21 cellular contexts compared by ENCODE assay signal in genomic region chr6:143329323-143329722, GRCh38.
"Had no signal": no experiment of that assay in that cellular context is flagged by ENCODE, and none has a peak within 500 bp of the region (broad histone marks: within the 10 kb centered on the region; RNA-seq: fewer than 3 reads in every experiment).

No MANE protein-coding gene starts in this region.

- H3K27ac ChIP-seq: brain microvascular endothelial cell, tibial artery had no signal

- H3K9me3 ChIP-seq: tibial artery had no signal

- H3K4me1 Mint-ChIP-seq: activated CD4-positive, alpha-beta T cell treated with anti-CD3 and anti-CD28 coated beads, Interleukin-2, amount 10 ng/mL, durations not matched to agents 7 days and 5 days; memory B cell had no signal

- DNase-seq: activated CD4-positive, alpha-beta T cell treated with anti-CD3 and anti-CD28 coated beads, Interleukin-2, amount 10 ng/mL, durations not matched to agents 7 days and 5 days; activated CD8-positive, alpha-beta memory T cell treated with anti-CD3 and anti-CD28 coated beads, Interleukin-2, amount 50 U/mL, for 4 hours; activated naive CD4-positive, alpha-beta T cell treated with anti-CD3 and anti-CD28 coated beads for 36 hours; activated T-cell treated with anti-CD3 and anti-CD28 coated beads, Interleukin-2, amount 50 U/mL, for 4 hours; anterior cingulate cortex; brain microvascular endothelial cell; cortex of kidney; effector CD8-positive, alpha-beta T cell; foreskin melanocyte; glutamatergic neuron; hypothalamus; kidney; stimulated activated CD4-positive, alpha-beta T cell treated with anti-CD3 and anti-CD28 coated beads, Interleukin-12 subunit alpha, Interleukin-12 subunit beta, amount 100 ng/mL, for 4 hours; stimulated activated CD4-positive, alpha-beta T cell treated with anti-CD3 and anti-CD28 coated beads, Interleukin-1b, Interleukin-23, amount 100 ng/mL, for 48 hours; stimulated activated CD8-positive, alpha-beta memory T cell treated with anti-CD3 and anti-CD28 coated beads, Interleukin-4, amount 100 ng/mL, for 48 hours; stimulated activated naive CD4-positive, alpha-beta T cell; T1000; tibial artery had no signal

- H3K27me3 Mint-ChIP-seq: activated CD4-positive, alpha-beta T cell treated with anti-CD3 and anti-CD28 coated beads, Interleukin-2, amount 10 ng/mL, durations not matched to agents 7 days and 5 days; memory B cell; progenitor cell of endocrine pancreas had no signal

- H3K27me3 ChIP-seq: brain microvascular endothelial cell, tibial artery had no signal

- ATAC-seq: activated T-cell treated with anti-CD3 and anti-CD28 coated beads, Interleukin-2, amount 50 U/mL, for 4 hours; left lobe of liver had no signal

- H3K4me3 ChIP-seq: tibial artery had no signal

- H3K27ac Mint-ChIP-seq: activated CD4-positive, alpha-beta T cell treated with anti-CD3 and anti-CD28 coated beads, Interleukin-2, amount 10 ng/mL, durations not matched to agents 7 days and 5 days; activated naive CD4-positive, alpha-beta T cell treated with anti-CD3 and anti-CD28 coated beads for 36 hours; memory B cell; progenitor cell of endocrine pancreas had no signal

- H3K36me3 ChIP-seq: brain microvascular endothelial cell had no signal

- H3K9me3 Mint-ChIP-seq: activated CD4-positive, alpha-beta T cell treated with anti-CD3 and anti-CD28 coated beads, Interleukin-2, amount 10 ng/mL, durations not matched to agents 7 days and 5 days; activated naive CD4-positive, alpha-beta T cell treated with anti-CD3 and anti-CD28 coated beads for 36 hours had no signal

- H3K4me1 ChIP-seq: tibial artery had no signal

- H3K4me3 Mint-ChIP-seq: activated CD4-positive, alpha-beta T cell treated with anti-CD3 and anti-CD28 coated beads, Interleukin-2, amount 10 ng/mL, durations not matched to agents 7 days and 5 days; activated naive CD4-positive, alpha-beta T cell treated with anti-CD3 and anti-CD28 coated beads for 36 hours; activated T-cell treated with anti-CD3 and anti-CD28 coated beads, Interleukin-2, amount 50 U/mL, for 4 hours; memory B cell had no signal
